9 cellular contexts compared by ENCODE assay signal in the genomic region with DNA sequence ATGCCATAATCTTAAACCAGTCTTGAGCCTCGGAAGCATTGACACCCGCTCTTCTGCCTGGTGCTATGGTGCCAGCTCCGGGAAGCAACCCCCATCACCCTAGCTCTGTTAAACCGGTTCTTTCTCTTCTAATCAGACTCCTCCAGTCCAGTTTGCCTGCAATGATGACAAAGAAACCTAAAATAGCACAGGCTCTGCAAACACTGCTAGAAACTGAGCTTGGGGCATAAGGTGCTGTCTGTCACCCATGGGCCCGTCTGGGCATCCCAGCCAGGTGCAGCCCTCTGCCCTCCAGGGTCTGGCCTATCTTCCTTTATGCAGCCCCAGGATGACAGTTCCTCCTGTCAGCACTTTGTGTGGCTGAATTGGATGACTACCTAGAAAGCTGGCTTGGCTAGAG. TPM values are rescaled to one million over a fixed set of nuclear protein-coding genes. Genes with fewer than 3 reads are reported as not detected.
DNase-seq lines count a peak whose midpoint lies in the region; ATAC-seq and TF ChIP-seq lines count a peak whose summit lies in the region.
"Had no signal": no experiment of that assay in that cellular context is flagged by ENCODE, and none has a peak within 500 bp of the region (broad histone marks: within the 10 kb centered on the region; RNA-seq: fewer than 3 reads in every experiment).

No MANE protein-coding gene starts in this region.

- 78% methylated on average over 4 of the region's 5 CpGs for WGBS in right lobe of liver (ENCODE audit: insufficient coverage, low coverage, low lambda C conversion rate, missing lambda C conversion rate)

- H3K36me3 ChIP-seq in NT2/D1 (ENCODE audit: insufficient read depth, insufficient read length, low read length): no peaks in the 10 kb centered on the region
- H3K36me3 ChIP-seq in osteoblast (ENCODE audit: insufficient read depth, low read length): no peaks in the 10 kb centered on the region
- no peaks in the 10 kb centered on the region for H3K36me3 ChIP-seq in right lobe of liver

- H3K4me3 ChIP-seq in NT2/D1 (ENCODE audit: insufficient read length, low read depth) (no peak overlapping the region), epithelial cell of esophagus (ENCODE audit: low read length) (peak overlapping the region; percentile 10), osteoblast (ENCODE audit: insufficient read depth, low read length) (no peak overlapping the region), right lobe of liver (no peak overlapping the region)

- TF ChIP-seq CTCF in C4-2B (conservative IDR thresholded peaks at IDR 0.05) (no peak), epithelial cell of esophagus (IDR thresholded peaks at IDR 0.05; ENCODE audit: insufficient read depth, low read depth, low read length, missing control alignments) (no peak), osteoblast (IDR thresholded peaks at IDR 0.05; ENCODE audit: extremely low read depth, low read depth, low read length) (no peak), right lobe of liver (IDR thresholded peaks at IDR 0.05) (no peak)

- TF ChIP-seq POLR2A in right lobe of liver (IDR thresholded peaks at IDR 0.05): no peak

- ATAC-seq in right lobe of liver: no peak
- ATAC-seq in GM21367 (IDR thresholded peaks at IDR 0.05; ENCODE audit: unreplicated experiment): no peak

- intact Hi-C loops in right lobe of liver (cut with DNase I): loop anchor here (10.0 kb wide), 2 partner anchors 56 to 206 kb away; no protein-coding TSS in a partner anchor

- peak overlapping the region; percentile 46 for H3K9ac ChIP-seq in NT2/D1 (ENCODE audit: insufficient read length, low read depth)

- H3K4me1 ChIP-seq in NT2/D1 (ENCODE audit: insufficient read depth, insufficient read length): peaks cover 9% of the 10 kb centered on the region
- peaks cover 44% of the 10 kb centered on the region for H3K4me1 ChIP-seq in osteoblast (ENCODE audit: insufficient read depth, low read length)
- H3K4me1 ChIP-seq in right lobe of liver: peaks cover 0 to 3% (median 1%) of the 10 kb centered on the region in 4 donors

- H3K27me3 ChIP-seq in NT2/D1 (ENCODE audit: insufficient read depth, insufficient read length) (no peaks in the 10 kb centered on the region), osteoblast (ENCODE audit: insufficient read depth, low read length) (no peaks in the 10 kb centered on the region), right lobe of liver (no peaks in the 10 kb centered on the region)

- H2AFZ ChIP-seq in osteoblast (ENCODE audit: low read length): no peak overlapping the region

- H3K9me3 ChIP-seq in NT2/D1 (ENCODE audit: insufficient read depth, low read length) (no peaks in the 10 kb centered on the region), osteoblast (ENCODE audit: low read depth, low read length) (no peaks in the 10 kb centered on the region), right lobe of liver (no peaks in the 10 kb centered on the region)

- DNase-seq in NT2/D1 (ENCODE audit: low read depth, low spot score) (no peak), epithelial cell of esophagus (ENCODE audit: low read depth) (peak; percentile 96), osteoblast (ENCODE audit: insufficient read length, low spot score, missing footprints) (peak; percentile 69), right lobe of liver (no peak), OCI-M2 (lab: John Stamatoyannopoulos, UW; ENCODE audit: unreplicated experiment) (no peak), COLO829 (ENCODE audit: low spot score) (no peak)
- DNase-seq: CD4-positive, alpha-beta T cell had no signal

- H3K4me2 ChIP-seq in osteoblast (ENCODE audit: insufficient read depth, low read length): peak overlapping the region; percentile 23

- no peaks in the 10 kb centered on the region for H4K20me1 ChIP-seq in osteoblast (ENCODE audit: insufficient read depth, low read length)

- H3K79me2 ChIP-seq in osteoblast (ENCODE audit: insufficient read depth, low read length): no peaks in the 10 kb centered on the region

- H3K27ac ChIP-seq in C4-2B (peak overlapping the region; percentile 85), osteoblast (ENCODE audit: low read depth, low read length) (peak overlapping the region; percentile 83), right lobe of liver (no peak overlapping the region)

RNA-seq across cellular contexts. Expression of gene CAMK2G, which starts 14.2 kb away (rescaled TPM):
- total RNA-seq in osteoblast (22.4 and 28.3 TPM in 2 replicates), right lobe of liver (10 to 100 TPM in 2 of 6 experiments, 1 to 10 TPM in 4; 8.3 to 10.7 (median 9.4) TPM)

RNA-seq across cellular contexts. Expression of gene PLAU, which starts 22.4 kb away (rescaled TPM):
- total RNA-seq in osteoblast (27.9 and 40.7 TPM in 2 replicates), right lobe of liver (1 to 10 TPM in 2 of 6 experiments, under 1 TPM in 4; 0.24 to 4.3 (median 0.87) TPM)
- total RNA-seq: CD4-positive, alpha-beta T cell had no signal

Comparison
In these comparisons a context has a peak if more than half of its experiments do, and no peak if none do; other contexts are left out.
1. H3K27ac ChIP-seq: peak in C4-2B (single experiment) and osteoblast (single experiment); none in right lobe of liver (0 of 3).
2. DNase-seq: peak in epithelial cell of esophagus (single experiment) and osteoblast (single experiment); none in NT2/D1 (single experiment), right lobe of liver (0 of 3), OCI-M2 (single experiment) and COLO829 (single experiment).